Comparison of ENCODE assay signal across 16 cellular contexts in genomic region chr6:142104820-142105219, GRCh38. TPM values are rescaled to one million over a fixed set of nuclear protein-coding genes. Genes with fewer than 3 reads are reported as not detected.
"Had no signal": no experiment of that assay in that cellular context is flagged by ENCODE, and none has a peak within 500 bp of the region (broad histone marks: within the 10 kb centered on the region; RNA-seq: fewer than 3 reads in every experiment).

No MANE protein-coding gene starts in this region.

RNA-seq across cellular contexts. Expression of gene GJE1, which starts 27.9 kb away (rescaled TPM):
- total RNA-seq: stomach, subcutaneous adipose tissue, suprapubic skin, temporal lobe, testis, thoracic aorta, thyroid gland, tibial nerve, transverse colon, upper lobe of left lung, upper lobe of right lung, ureter, urinary bladder, uterus, vagina had no signal
- polyA plus RNA-seq: stomach, thymus, urinary bladder had no signal

RNA-seq across cellular contexts. Expression of gene NMBR, which starts 42.1 kb away (rescaled TPM):
- total RNA-seq: subcutaneous adipose tissue, transverse colon, upper lobe of left lung, upper lobe of right lung, ureter, vagina had no signal
- polyA plus RNA-seq: stomach had no signal
